ENCODE assay signal across 1 cellular context in genomic region chr9:70406446-70406862, GRCh38.
TF ChIP-seq lines count a peak whose summit lies in the region.

No MANE protein-coding gene starts in this region.

TF ChIP-seq in K562, 482 proteins besides CTCF, POLR2A, EP300 and RAD21 (continued from another document):
- no peak for TF ChIP-seq RBM25 (IDR thresholded peaks at IDR 0.05; ENCODE audit: low read depth, low read length, severe bottlenecking)
